ENCODE assay signal across 10 cellular contexts in the genomic region with DNA sequence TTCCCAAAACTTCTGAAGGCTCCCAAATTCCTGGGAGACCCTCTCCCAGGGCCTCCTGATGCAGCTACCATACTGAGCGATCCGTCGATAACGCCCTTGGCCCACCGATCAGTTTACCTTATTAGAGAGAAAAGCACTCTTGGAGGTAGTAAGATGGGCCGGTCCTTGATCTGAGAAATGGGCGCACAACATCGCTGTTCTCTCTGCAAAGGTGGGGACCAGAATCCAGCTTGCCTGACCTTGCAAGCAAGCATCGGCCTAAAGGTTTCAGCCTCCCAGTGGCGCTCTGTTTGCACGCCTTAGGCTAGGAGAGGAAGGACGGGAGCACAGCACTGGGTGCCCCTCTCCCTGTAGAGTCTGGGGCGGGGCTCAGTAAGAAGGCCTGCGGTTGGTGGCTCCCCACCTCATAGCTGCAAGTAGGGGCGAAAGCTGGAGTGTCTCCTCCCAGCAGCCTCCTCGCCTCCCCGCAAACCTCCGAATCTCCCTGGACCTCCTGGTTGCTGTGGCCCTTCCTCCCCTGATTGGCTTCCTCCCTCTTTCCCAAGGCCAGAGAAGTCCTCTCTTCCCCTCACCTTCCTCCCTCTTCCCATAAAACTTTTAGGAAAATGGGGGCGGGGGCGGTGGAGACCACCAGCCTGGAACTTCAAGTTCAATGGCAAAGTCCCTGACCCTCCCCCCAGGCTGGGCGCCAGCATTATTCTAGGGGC. TPM values are rescaled to one million over a fixed set of nuclear protein-coding genes. Genes with fewer than 3 reads are reported as not detected.
A peak's percentile ranks its signal among the peaks of the same experiment; 100 is the strongest.
DNase-seq lines count a peak whose midpoint lies in the region; ATAC-seq and TF ChIP-seq lines count a peak whose summit lies in the region.
"Had no signal": no experiment of that assay in that cellular context is flagged by ENCODE, and none has a peak within 500 bp of the region (broad histone marks: within the 10 kb centered on the region; RNA-seq: fewer than 3 reads in every experiment).

Gene PRAC1, minus strand, starts transcription at position 318 of the 707 bp plus-strand sequence. Its CDS starts 126 bp downstream, at position 192.

- ATAC-seq in activated T-cell treated with anti-CD3 and anti-CD28 coated beads, Interleukin-2, amount 50 U/mL, for 4 hours, result no peak
- no peak for ATAC-seq in stimulated activated naive B cell treated with anti-CD40 and anti-IgM and Interleukin-4, amounts not matched to agents 10 μg/mL and 1 μg/mL and 100 μg/mL, for 72 hours (replicated peaks)

- H3K27ac Mint-ChIP-seq in stimulated activated naive B cell treated with anti-CD40 and anti-IgM and Interleukin-4, amounts not matched to agents 10 μg/mL and 1 μg/mL and 100 μg/mL, for 72 hours, result peak within 1 kb of the TSS; percentile 56

- H3K4me1 Mint-ChIP-seq in activated T-cell treated with anti-CD3 and anti-CD28 coated beads, Interleukin-2, amount 50 U/mL, for 4 hours (ENCODE audit: low read depth), result peaks cover 29% of the 10 kb centered on the region
- H3K4me1 Mint-ChIP-seq in stimulated activated naive B cell treated with anti-CD40 and anti-IgM and Interleukin-4, amounts not matched to agents 10 μg/mL and 1 μg/mL and 100 μg/mL, for 72 hours, result peaks cover 26 to 61% of the 10 kb centered on the region in 2 donors

- no peaks in the 10 kb centered on the region for H3K9me3 Mint-ChIP-seq in activated T-cell treated with anti-CD3 and anti-CD28 coated beads, Interleukin-2, amount 50 U/mL, for 4 hours
- H3K9me3 Mint-ChIP-seq in stimulated activated naive B cell treated with anti-CD40 and anti-IgM and Interleukin-4, amounts not matched to agents 10 μg/mL and 1 μg/mL and 100 μg/mL, for 72 hours, result peaks cover 0 to 6% of the 10 kb centered on the region in 2 donors

- H3K9me3 ChIP-seq in SJCRH30 (replicated peaks) (no peaks in the 10 kb centered on the region), iPS-18c (ENCODE audit: control insufficient read depth, insufficient read depth, low read length) (peaks cover 4% of the 10 kb centered on the region), esophagus squamous epithelium (no peaks in the 10 kb centered on the region)

- H3K27ac ChIP-seq in SJCRH30 (no peak within 1 kb of the TSS; the same call in 1 of the 2 replicates), esophagus squamous epithelium (no peak within 1 kb of the TSS)

- H3K27me3 Mint-ChIP-seq in activated T-cell treated with anti-CD3 and anti-CD28 coated beads, Interleukin-2, amount 50 U/mL, for 4 hours (ENCODE audit: low read depth), result peaks cover 93% of the 10 kb centered on the region
- peaks cover 88 to 92% of the 10 kb centered on the region in 2 donors for H3K27me3 Mint-ChIP-seq in stimulated activated naive B cell treated with anti-CD40 and anti-IgM and Interleukin-4, amounts not matched to agents 10 μg/mL and 1 μg/mL and 100 μg/mL, for 72 hours

- no peaks in the 10 kb centered on the region for H3K36me3 Mint-ChIP-seq in activated T-cell treated with anti-CD3 and anti-CD28 coated beads, Interleukin-2, amount 50 U/mL, for 4 hours (ENCODE audit: insufficient read depth)
- peaks cover 3 to 8% of the 10 kb centered on the region in 2 donors for H3K36me3 Mint-ChIP-seq in stimulated activated naive B cell treated with anti-CD40 and anti-IgM and Interleukin-4, amounts not matched to agents 10 μg/mL and 1 μg/mL and 100 μg/mL, for 72 hours

- H3K27me3 ChIP-seq in SJCRH30, result no peaks in the 10 kb centered on the region
- peaks cover 68 to 100% (median 94%) of the 10 kb centered on the region in 4 donors for H3K27me3 ChIP-seq in esophagus squamous epithelium

- H3K4me1 ChIP-seq in SJCRH30 (no peaks in the 10 kb centered on the region), esophagus squamous epithelium (peaks cover 10 to 50% (median 36%) of the 10 kb centered on the region in 3 donors)

- 10 to 12% methylated on average over 2 to 16 of the region's 21 CpGs for WGBS in esophagus squamous epithelium, 2 donors

- no peak for DNase-seq in activated T-cell treated with anti-CD3 and anti-CD28 coated beads, Interleukin-2, amount 50 U/mL, for 4 hours
- DNase-seq in activated T-cell treated with anti-CD3 and anti-CD28 coated beads for 4 hours (no peak), SJCRH30 (peak in 1 of 2 experiments; percentile 17), D341Med (ENCODE audit: low spot score) (no peak), esophagus squamous epithelium (lab: John Stamatoyannopoulos, UW) (no peak)
- no peak for DNase-seq in stimulated activated naive B cell treated with anti-CD40 and anti-IgM and Interleukin-4, amounts not matched to agents 10 μg/mL and 1 μg/mL and 100 μg/mL, for 72 hours
- no peak for DNase-seq in stimulated activated naive CD4-positive, alpha-beta T cell treated with Interleukin-2 at 50 U/mL for 16 hours (lab: John Stamatoyannopoulos, UW)

- TF ChIP-seq CTCF in esophagus squamous epithelium (IDR thresholded peaks at IDR 0.05), result no peak

- H3K36me3 ChIP-seq in SJCRH30 (no peaks in the 10 kb centered on the region), esophagus squamous epithelium (no peaks in the 10 kb centered on the region)

- peak within 1 kb of the TSS; percentile 31 for H3K4me3 Mint-ChIP-seq in activated T-cell treated with anti-CD3 and anti-CD28 coated beads, Interleukin-2, amount 50 U/mL, for 4 hours
- peak within 1 kb of the TSS; percentile 19 to 44 for H3K4me3 Mint-ChIP-seq in stimulated activated naive B cell treated with anti-CD40 and anti-IgM and Interleukin-4, amounts not matched to agents 10 μg/mL and 1 μg/mL and 100 μg/mL, for 72 hours

- intact Hi-C loops in esophagus squamous epithelium (cut with DNase I), result loop anchor here (5.0 kb wide), 1 partner anchor 155 kb away; no protein-coding TSS in a partner anchor

- H3K4me3 ChIP-seq in SJCRH30 (peak within 1 kb of the TSS; percentile 41), iPS-18c (ENCODE audit: insufficient read depth, low read depth, low read length) (peak within 1 kb of the TSS; percentile 15; the same call in 1 of the 2 replicates), esophagus squamous epithelium (peak within 1 kb of the TSS in 1 of 4 donors; percentile 40)

- TF ChIP-seq POLR2A in esophagus squamous epithelium (IDR thresholded peaks at IDR 0.05), result no peak

RNA-seq across cellular contexts. Expression of gene PRAC1, which starts in this region (rescaled TPM):
- total RNA-seq in activated T-cell treated with anti-CD3 and anti-CD28 coated beads, Interleukin-2, amount 50 U/mL, for 4 hours, result not detected
- total RNA-seq in SJCRH30 (2014; rRNA removed; shearing (Covaris generic)), result not detected in 2 replicates
- not detected for total RNA-seq in esophagus squamous epithelium
- total RNA-seq: fibroblast of lung, renal cortical epithelial cell had no signal
